Comparison of ENCODE assay signal across 30 cellular contexts in the genomic region with DNA sequence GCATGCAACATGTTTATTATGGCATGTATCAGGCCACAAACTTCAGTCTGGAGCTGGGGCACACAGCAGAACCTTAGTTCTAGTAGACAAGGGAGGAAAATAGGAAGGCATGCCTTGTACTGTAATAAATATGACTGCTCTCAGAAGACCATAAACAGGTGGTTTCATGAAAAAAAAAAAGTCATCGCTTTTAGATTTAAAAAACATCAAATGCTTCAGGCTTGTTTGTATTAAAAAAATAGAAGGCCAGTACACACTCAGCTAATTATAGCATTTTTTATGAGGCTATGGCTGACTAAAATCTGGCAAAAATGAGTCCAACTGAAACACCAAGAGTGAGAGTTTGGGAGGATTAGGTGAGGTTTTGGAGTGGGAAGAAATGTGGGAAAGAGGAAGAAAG.
"Had no signal": no experiment of that assay in that cellular context is flagged by ENCODE, and none has a peak within 500 bp of the region (broad histone marks: within the 10 kb centered on the region; RNA-seq: fewer than 3 reads in every experiment).

No MANE protein-coding gene starts in this region.

- H3K27ac Mint-ChIP-seq: activated B cell treated with CpG ODN at 0.5 μM for 24 hours; activated CD4-positive, alpha-beta memory T cell treated with anti-CD3 and anti-CD28 coated beads, Interleukin-2, amount 10 ng/mL, durations not matched to agents 7 days and 5 days; activated CD4-positive, alpha-beta T cell treated with anti-CD3 and anti-CD28 coated beads, Interleukin-2, amount 10 ng/mL, durations not matched to agents 24 days and 14 days; activated CD8-positive, alpha-beta memory T cell treated with anti-CD3 and anti-CD28 coated beads, Interleukin-2, amount 10 ng/mL, durations not matched to agents 7 days and 5 days; activated CD8-positive, alpha-beta T cell treated with anti-CD3 and anti-CD28 coated beads, Interleukin-2, amount 10 ng/mL, durations not matched to agents 7 days and 5 days; activated naive CD4-positive, alpha-beta T cell treated with anti-CD3 and anti-CD28 coated beads, Interleukin-2, amount 10 ng/mL, durations not matched to agents 7 days and 5 days; activated naive CD4-positive, alpha-beta T cell treated with anti-CD3 and anti-CD28 coated beads, Interleukin-2, amount 50 U/mL, for 24 hours; activated naive CD8-positive, alpha-beta T cell; activated naive CD8-positive, alpha-beta T cell treated with anti-CD3 and anti-CD28 coated beads, Interleukin-2, amount 10 ng/mL, durations not matched to agents 7 days and 5 days; activated naive CD8-positive, alpha-beta T cell treated with anti-CD3 and anti-CD28 coated beads, Interleukin-2, amount 50 U/mL, for 24 hours; activated T-cell treated with anti-CD3 and anti-CD28 coated beads, Interleukin-2, amount 50 U/mL, for 24 hours; activated T-helper 2 cell treated with anti-CD3 and anti-CD28 coated beads, Interferon-gamma antibody, Interleukin-2, Interleukin-4, amounts not matched to agents 10 μg/mL and 5 μg/mL and 100 μg/mL, durations not matched to agents 14 hours and 24 hours and 36 hours; brain; T-helper 1 cell treated with Interleukin-12 subunit alpha and Interleukin-12 subunit beta and Interleukin-4 antibody, amounts not matched to agents 30 μg/mL and 1 μg/mL, for 36 hours; T-helper 2 cell treated with Interferon-gamma antibody and Interleukin-4, amounts not matched to agents 5 μg/mL and 100 μg/mL, for 36 hours had no signal

- H3K4me3 Mint-ChIP-seq: activated B cell treated with CpG ODN at 0.5 μM for 24 hours; activated CD4-positive, alpha-beta memory T cell treated with anti-CD3 and anti-CD28 coated beads, Interleukin-2, amount 10 ng/mL, durations not matched to agents 7 days and 5 days; activated CD4-positive, alpha-beta T cell treated with anti-CD3 and anti-CD28 coated beads, Interleukin-2, amount 10 ng/mL, durations not matched to agents 24 days and 14 days; activated CD8-positive, alpha-beta memory T cell treated with anti-CD3 and anti-CD28 coated beads, Interleukin-2, amount 10 ng/mL, durations not matched to agents 7 days and 5 days; activated CD8-positive, alpha-beta T cell treated with anti-CD3 and anti-CD28 coated beads, Interleukin-2, amount 10 ng/mL, durations not matched to agents 7 days and 5 days; activated naive CD4-positive, alpha-beta T cell treated with anti-CD3 and anti-CD28 coated beads, Interleukin-2, amount 10 ng/mL, durations not matched to agents 7 days and 5 days; activated naive CD4-positive, alpha-beta T cell treated with anti-CD3 and anti-CD28 coated beads, Interleukin-2, amount 50 U/mL, for 24 hours; activated naive CD8-positive, alpha-beta T cell; activated naive CD8-positive, alpha-beta T cell treated with anti-CD3 and anti-CD28 coated beads, Interleukin-2, amount 10 ng/mL, durations not matched to agents 7 days and 5 days; activated naive CD8-positive, alpha-beta T cell treated with anti-CD3 and anti-CD28 coated beads, Interleukin-2, amount 50 U/mL, for 24 hours; activated T-cell treated with anti-CD3 and anti-CD28 coated beads, Interleukin-2, amount 50 U/mL, for 24 hours; brain; central memory CD8-positive, alpha-beta T cell; T-helper 1 cell treated with Interleukin-12 subunit alpha and Interleukin-12 subunit beta and Interleukin-4 antibody, amounts not matched to agents 30 μg/mL and 1 μg/mL, for 36 hours; T-helper 2 cell treated with Interferon-gamma antibody and Interleukin-4, amounts not matched to agents 5 μg/mL and 100 μg/mL, for 36 hours had no signal

- H3K27me3 Mint-ChIP-seq: activated B cell treated with CpG ODN at 0.5 μM for 24 hours; activated CD4-positive, alpha-beta memory T cell treated with anti-CD3 and anti-CD28 coated beads, Interleukin-2, amount 10 ng/mL, durations not matched to agents 7 days and 5 days; activated CD4-positive, alpha-beta T cell treated with anti-CD3 and anti-CD28 coated beads, Interleukin-2, amount 10 ng/mL, durations not matched to agents 24 days and 14 days; activated CD8-positive, alpha-beta memory T cell treated with anti-CD3 and anti-CD28 coated beads, Interleukin-2, amount 10 ng/mL, durations not matched to agents 7 days and 5 days; activated naive CD4-positive, alpha-beta T cell treated with anti-CD3 and anti-CD28 coated beads, Interleukin-2, amount 50 U/mL, for 24 hours; activated naive CD8-positive, alpha-beta T cell; activated naive CD8-positive, alpha-beta T cell treated with anti-CD3 and anti-CD28 coated beads, Interleukin-2, amount 10 ng/mL, durations not matched to agents 7 days and 5 days; activated naive CD8-positive, alpha-beta T cell treated with anti-CD3 and anti-CD28 coated beads, Interleukin-2, amount 50 U/mL, for 24 hours; activated T-cell treated with anti-CD3 and anti-CD28 coated beads, Interleukin-2, amount 50 U/mL, for 24 hours; brain; central memory CD8-positive, alpha-beta T cell had no signal

- DNase-seq: activated B cell treated with CpG ODN at 0.5 μM for 24 hours; activated CD4-positive, alpha-beta memory T cell treated with anti-CD3 and anti-CD28 coated beads, Interleukin-2, amount 10 ng/mL, durations not matched to agents 7 days and 5 days; activated CD4-positive, alpha-beta T cell treated with anti-CD3 and anti-CD28 coated beads for 4 hours; activated CD4-positive, alpha-beta T cell treated with anti-CD3 and anti-CD28 coated beads, Interleukin-2, amount 10 ng/mL, durations not matched to agents 24 days and 14 days; activated CD4-positive, alpha-beta T cell treated with anti-CD3 and anti-CD28 coated beads, Interleukin-2, amount 50 U/mL, for 48 hours; activated CD4-positive, CD25-positive, alpha-beta regulatory T cell treated with anti-CD3 and anti-CD28 coated beads, Interleukin-2, amount 50 U/mL, for 72 hours; activated CD8-positive, alpha-beta memory T cell treated with anti-CD3 and anti-CD28 coated beads for 24 hours; activated CD8-positive, alpha-beta memory T cell treated with anti-CD3 and anti-CD28 coated beads, Interleukin-2, amount 10 ng/mL, durations not matched to agents 7 days and 5 days; activated CD8-positive, alpha-beta memory T cell treated with anti-CD3 and anti-CD28 coated beads, Interleukin-2, amount 50 U/mL, for 48 hours; activated CD8-positive, alpha-beta T cell treated with anti-CD3 and anti-CD28 coated beads, Interleukin-2, amount 10 ng/mL, durations not matched to agents 7 days and 5 days; activated effector memory CD4-positive, alpha-beta T cell treated with Interleukin-2 at 50 U/mL for 16 hours; activated gamma-delta T cell; activated naive CD4-positive, alpha-beta T cell treated with anti-CD3 and anti-CD28 coated beads, Interleukin-2, amount 10 ng/mL, durations not matched to agents 7 days and 5 days; activated naive CD4-positive, alpha-beta T cell treated with Interleukin-2 at 50 U/mL for 16 hours; activated naive CD8-positive, alpha-beta T cell treated with anti-CD3 and anti-CD28 coated beads, Interleukin-2, amount 10 ng/mL, durations not matched to agents 7 days and 5 days; activated naive CD8-positive, alpha-beta T cell treated with anti-CD3 and anti-CD28 coated beads, Interleukin-2, amount 50 U/mL, for 24 hours; activated T-cell treated with anti-CD3 and anti-CD28 coated beads, Interleukin-2, amount 50 U/mL, for 24 hours; activated T-cell treated with anti-CD3 and anti-CD28 coated beads, Interleukin-2, amount 50 U/mL, for 48 hours; caudate nucleus; cerebellar nuclear complex; T-helper 1 cell; T-helper 2 cell; T-helper 9 cell had no signal

- H3K4me1 Mint-ChIP-seq: brain had no signal

- H3K36me3 Mint-ChIP-seq: activated naive CD4-positive, alpha-beta T cell treated with anti-CD3 and anti-CD28 coated beads, Interleukin-2, amount 10 ng/mL, durations not matched to agents 7 days and 5 days had no signal

- H3K9me3 Mint-ChIP-seq: activated T-helper 2 cell treated with anti-CD3 and anti-CD28 coated beads, Interferon-gamma antibody, Interleukin-2, Interleukin-4, amounts not matched to agents 10 μg/mL and 5 μg/mL and 100 μg/mL, durations not matched to agents 14 hours and 24 hours and 36 hours; T-helper 1 cell treated with Interleukin-12 subunit alpha and Interleukin-12 subunit beta and Interleukin-4 antibody, amounts not matched to agents 30 μg/mL and 1 μg/mL, for 36 hours had no signal

- ATAC-seq: activated CD8-positive, alpha-beta memory T cell treated with anti-CD3 and anti-CD28 coated beads, Interleukin-2, amount 10 ng/mL, durations not matched to agents 7 days and 5 days; activated CD8-positive, alpha-beta T cell treated with anti-CD3 and anti-CD28 coated beads, Interleukin-2, amount 10 ng/mL, durations not matched to agents 7 days and 5 days; activated naive CD8-positive, alpha-beta T cell treated with anti-CD3 and anti-CD28 coated beads, Interleukin-2, amount 50 U/mL, for 24 hours had no signal
